In genomic region chr7:38703093-38703492, GRCh38 we compare ENCODE assay signal across 17 cellular contexts.
DNase-seq lines count a peak whose midpoint lies in the region; ATAC-seq, FAIRE-seq and TF ChIP-seq lines count a peak whose summit lies in the region.
"Had no signal": no experiment of that assay in that cellular context is flagged by ENCODE, and none has a peak within 500 bp of the region (broad histone marks: within the 10 kb centered on the region; RNA-seq: fewer than 3 reads in every experiment).

No MANE protein-coding gene starts in this region.

- intact Hi-C loops in PC-3 (cut with micrococcal nuclease): loop anchor here (5.0 kb wide), 1 partner anchor 44 kb away; no protein-coding TSS in a partner anchor
- intact Hi-C loops in HepG2 (cut with micrococcal nuclease; ENCODE audit: unreplicated experiment): no loop called here

- H3K27me3 ChIP-seq in HUES64 (ENCODE audit: insufficient read depth, low read length) (no peaks in the 10 kb centered on the region), PC-3 (ENCODE audit: low read length) (no peaks in the 10 kb centered on the region), HepG2 (ENCODE audit: control insufficient read depth in 1 of 2, insufficient read depth in 2 of 2, low read length in 2 of 2) (peaks cover 1 to 4% of the 10 kb centered on the region in 2 experiments; a peak in 4 of 5 replicates), SK-N-SH (ENCODE audit: insufficient read depth) (peaks cover 6% of the 10 kb centered on the region; the same call in 1 of the 2 replicates)

- FAIRE-seq in HepG2 (lab: Jason Lieb, UNC): peak; percentile 8
- FAIRE-seq: A204.1, GM12878, GM18507 had no signal

- H3K4me2 ChIP-seq in PC-3 (ENCODE audit: low read length) (peak overlapping the region; percentile 63), HepG2 (ENCODE audit: low read depth, low read length) (0 out of 2 replicates have a peak overlapping the region, but pooled peaks have one; percentile 7), SK-N-SH (no peak overlapping the region)

- H3K4me3 ChIP-seq in HUES64 (ENCODE audit: low read length) (no peak overlapping the region), PC-3 (ENCODE audit: low read length) (no peak overlapping the region), epithelial cell of esophagus (ENCODE audit: low read length) (no peak overlapping the region), HepG2 (replicated peaks in 1 of 3; ENCODE audit: insufficient read depth in 1 of 3, low read depth in 2 of 3, low read length in 3 of 3) (no peak overlapping the region), SK-N-SH (ENCODE audit: low read depth in 2 of 2, low read length in 1 of 2) (no peak overlapping the region)
- H3K4me3 ChIP-seq: GM12878, HAP-1 had no signal

- H3K9ac ChIP-seq in HUES64 (ENCODE audit: low read depth, low read length) (0 out of 2 replicates have a peak overlapping the region, but pooled peaks have one; percentile 12), PC-3 (ENCODE audit: low read length) (peak overlapping the region; percentile 42; the same call in 1 of the 2 replicates), HepG2 (ENCODE audit: insufficient read depth, low read depth, low read length) (no peak overlapping the region), SK-N-SH (no peak overlapping the region)

- H3F3A ChIP-seq in PC-3 (ENCODE audit: low read length, unreplicated experiment) (peaks cover 12% of the 10 kb centered on the region), SK-N-SH (replicated peaks; ENCODE audit: insufficient read depth) (no peaks in the 10 kb centered on the region)

- H3K9me3 ChIP-seq in HUES64 (ENCODE audit: insufficient read depth, low read depth, low read length): no peaks in the 10 kb centered on the region
- no peaks in the 10 kb centered on the region for H3K9me3 ChIP-seq in PC-3 (ENCODE audit: low read length)
- H3K9me3 ChIP-seq in HepG2 (ENCODE audit: low read length): no peaks in the 10 kb centered on the region
- H3K9me3 ChIP-seq in SK-N-SH: no peaks in the 10 kb centered on the region
- H3K9me3 ChIP-seq: HAP-1 had no signal

- POLR2A ChIA-PET in PC-3 (lab: Charles Lee; ENCODE audit: unreplicated experiment): interaction anchor here (0.6 kb wide), 1 partner anchor 36 kb away, joined by 3 read pairs; no protein-coding TSS in a partner anchor
- POLR2A ChIA-PET in HepG2 (lab: Yijun Ruan, JAX): no interaction called here
- POLR2A ChIA-PET in SK-N-SH (lab: Yijun Ruan, JAX): no interaction called here

- H3K9me2 ChIP-seq in PC-3 (replicated peaks; ENCODE audit: low read length): no peaks in the 10 kb centered on the region
- H3K9me2 ChIP-seq in SK-N-SH: no peaks in the 10 kb centered on the region; the same call in 1 of the 2 replicates

- no peak overlapping the region for H2AFZ ChIP-seq in PC-3 (ENCODE audit: low read length)
- H2AFZ ChIP-seq in HepG2 (ENCODE audit: low read length): no peak overlapping the region
- no peak overlapping the region for H2AFZ ChIP-seq in SK-N-SH (ENCODE audit: low read depth)

- H4K20me1 ChIP-seq in PC-3 (ENCODE audit: low read length): no peaks in the 10 kb centered on the region
- H4K20me1 ChIP-seq in HepG2 (ENCODE audit: insufficient read depth, low read length): no peaks in the 10 kb centered on the region
- H4K20me1 ChIP-seq in SK-N-SH (ENCODE audit: insufficient read depth): no peaks in the 10 kb centered on the region

- H3K36me3 ChIP-seq in HUES64 (ENCODE audit: insufficient read depth, low read length) (no peaks in the 10 kb centered on the region), PC-3 (ENCODE audit: low read depth, low read length) (no peaks in the 10 kb centered on the region), HepG2 (replicated peaks in 1 of 2; ENCODE audit: control insufficient read depth in 1 of 2, insufficient read depth in 2 of 2, low read length in 2 of 2) (no peaks in the 10 kb centered on the region), SK-N-SH (replicated peaks in 1 of 2; ENCODE audit: control insufficient read depth in 1 of 2, insufficient read depth in 2 of 2, low read length in 1 of 2) (no peaks in the 10 kb centered on the region)
- H3K36me3 ChIP-seq: HAP-1 had no signal

- BruUV-seq in PC-3 (replicated peaks; lab: Mats Ljungman, UMichigan): no TSS peak
- no TSS peak for BruUV-seq in HepG2 (replicated peaks; lab: Mats Ljungman, UMichigan)

- TF ChIP-seq CTCF in PC-3 (conservative IDR thresholded peaks at IDR 0.05; ENCODE audit: low read depth, low read length): no peak
- TF ChIP-seq CTCF in epithelial cell of esophagus (IDR thresholded peaks at IDR 0.05; ENCODE audit: insufficient read depth, low read depth, low read length, missing control alignments): no peak
- TF ChIP-seq CTCF in HepG2 (CRISPR knock-in tag; IDR thresholded peaks at IDR 0.05): no peak
- no peak for TF ChIP-seq CTCF in SK-N-SH (IDR thresholded peaks at IDR 0.05)

- no peak for TF ChIP-seq POLR2A in HepG2 (IDR thresholded peaks at IDR 0.05; ENCODE audit: insufficient read depth in 1 of 2, low read depth in 2 of 2, low read length in 2 of 2)

- TF ChIP-seq EP300 in HepG2 (IDR thresholded peaks at IDR 0.05; ENCODE audit: low read depth in 2 of 2, low read length in 2 of 2) (no peak), HepG2 (CRISPR knock-in tag; IDR thresholded peaks at IDR 0.05; ENCODE audit: borderline replicate concordance) (no peak), SK-N-SH (IDR thresholded peaks at IDR 0.05; ENCODE audit: borderline replicate concordance in 1 of 2, low read depth in 1 of 2, low read length in 1 of 2) (no peak)

- H3K27ac ChIP-seq in HUES64 (ENCODE audit: low read depth, low read length) (no peak overlapping the region), PC-3 (ENCODE audit: low read length) (peak overlapping the region; percentile 86), HepG2 (ENCODE audit: extremely low read length, insufficient read depth, low read length) (no peak overlapping the region), SK-N-SH (ENCODE audit: low read depth in 2 of 2, low read length in 1 of 2) (no peak overlapping the region)
- H3K27ac ChIP-seq: HL-60 had no signal

- TF ChIP-seq RAD21 in HepG2 (CRISPR knock-in tag; IDR thresholded peaks at IDR 0.05): no peak
- TF ChIP-seq RAD21 in SK-N-SH (IDR thresholded peaks at IDR 0.05; ENCODE audit: low read length): no peak

- H3K4me1 ChIP-seq in HUES64 (ENCODE audit: insufficient read depth, low read length) (peaks cover 3% of the 10 kb centered on the region; the same call in 1 of the 2 replicates), PC-3 (ENCODE audit: insufficient read depth, low read length) (peaks cover 33% of the 10 kb centered on the region), HepG2 (ENCODE audit: insufficient read depth, low read length) (no peaks in the 10 kb centered on the region; the same call in 1 of the 2 replicates), SK-N-SH (ENCODE audit: control insufficient read depth in 1 of 2, insufficient read depth in 2 of 2, low read depth in 1 of 2, low read length in 1 of 2) (no peaks in the 10 kb centered on the region)
- H3K4me1 ChIP-seq: HAP-1 had no signal

- ATAC-seq in PC-3: peak; percentile 45
- ATAC-seq in HepG2: no peak; the same call in 2 of the 3 replicates
- ATAC-seq: GM12878 had no signal

- CTCF ChIA-PET in PC-3 (lab: Charles Lee) (no interaction called here), HepG2 (lab: Yijun Ruan, JAX; ENCODE audit: low intra/inter-chr PET ratio, low total read pairs) (no interaction called here), SK-N-SH (lab: Yijun Ruan, JAX) (no interaction called here)

- H3K79me2 ChIP-seq in PC-3 (ENCODE audit: low read length) (no peaks in the 10 kb centered on the region), HepG2 (ENCODE audit: insufficient read depth, low read length) (no peaks in the 10 kb centered on the region), SK-N-SH (ENCODE audit: insufficient read depth) (no peaks in the 10 kb centered on the region)

- in situ Hi-C loops in HepG2 (cut with HindIII; ENCODE audit: extremely low pct_ligation_motif_present, low pct_unique_long_range_greater_than_20kb): no loop called here

- WGBS in HUES64: 94% methylated on average over 4 of the region's 4 CpGs
- 4% methylated on average over 4 of the region's 4 CpGs for WGBS in HepG2 (ENCODE audit: low lambda C conversion rate)
- WGBS in SK-N-SH (ENCODE audit: low lambda C conversion rate): 18% methylated on average over 4 of the region's 4 CpGs

- DNase-seq in PC-3 (peak; percentile 85), epithelial cell of esophagus (ENCODE audit: low read depth) (peak; percentile 82), HepG2 (ENCODE audit: low spot score) (peak; percentile 8), SK-N-SH (no peak), NCI-H2029 treated with DMSO at 0.1 percent for 48 hours (lab: John Stamatoyannopoulos, UW) (no peak), COR-L47 (lab: John Stamatoyannopoulos, UW) (no peak), KG1 (lab: John Stamatoyannopoulos, UW) (no peak)
- DNase-seq: C1 segment of cervical spinal cord; CD4-positive, alpha-beta T cell; DMS79; GOT3 had no signal

TF ChIP-seq in HepG2, 621 proteins besides CTCF, POLR2A, EP300 and RAD21 (continues in another document):
- TF ChIP-seq ZFP36L1 (CRISPR knock-in tag; IDR thresholded peaks at IDR 0.05) (no peak), ZBTB7A (CRISPR knock-in tag; IDR thresholded peaks at IDR 0.05) (no peak), KDM2A (CRISPR knock-in tag; IDR thresholded peaks at IDR 0.05; ENCODE audit: borderline replicate concordance, low read depth) (no peak)
- TF ChIP-seq, protein P1, sequence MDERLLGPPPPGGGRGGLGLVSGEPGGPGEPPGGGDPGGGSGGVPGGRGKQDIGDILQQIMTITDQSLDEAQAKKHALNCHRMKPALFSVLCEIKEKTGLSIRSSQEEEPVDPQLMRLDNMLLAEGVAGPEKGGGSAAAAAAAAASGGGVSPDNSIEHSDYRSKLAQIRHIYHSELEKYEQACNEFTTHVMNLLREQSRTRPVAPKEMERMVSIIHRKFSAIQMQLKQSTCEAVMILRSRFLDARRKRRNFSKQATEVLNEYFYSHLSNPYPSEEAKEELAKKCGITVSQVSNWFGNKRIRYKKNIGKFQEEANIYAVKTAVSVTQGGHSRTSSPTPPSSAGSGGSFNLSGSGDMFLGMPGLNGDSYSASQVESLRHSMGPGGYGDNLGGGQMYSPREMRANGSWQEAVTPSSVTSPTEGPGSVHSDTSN (CRISPR knock-in tag; IDR thresholded peaks at IDR 0.05): no peak

TF ChIP-seq in SK-N-SH, 30 proteins besides CTCF, POLR2A, EP300 and RAD21 (continues in another document):
- no peak for TF ChIP-seq SMC3 (IDR thresholded peaks at IDR 0.05; ENCODE audit: low read depth, low read length)
- TF ChIP-seq ELF1 (IDR thresholded peaks at IDR 0.05): no peak
- no peak for TF ChIP-seq NFIC (IDR thresholded peaks at IDR 0.05; ENCODE audit: borderline replicate concordance)
- TF ChIP-seq POLR2AphosphoS5 (IDR thresholded peaks at IDR 0.05; ENCODE audit: low read depth, low read length): no peak
- no peak for TF ChIP-seq TAF1 (IDR thresholded peaks at IDR 0.05; ENCODE audit: borderline replicate concordance, low read depth, low read length)
- TF ChIP-seq GATA2 (CRISPR knock-in tag; IDR thresholded peaks at IDR 0.05): no peak

Comparison
In these comparisons a context has a peak if more than half of its experiments do, and no peak if none do; other contexts are left out.
1. H3K9ac ChIP-seq: peak in HUES64 (single experiment) and PC-3 (single experiment); none in HepG2 (single experiment) and SK-N-SH (single experiment).
2. DNase-seq: peak in PC-3 (single experiment), epithelial cell of esophagus (single experiment) and HepG2 (single experiment); none in SK-N-SH (single experiment), NCI-H2029 treated with DMSO at 0.1 percent for 48 hours (single experiment), COR-L47 (single experiment) and KG1 (single experiment).